24 cellular contexts compared by ENCODE assay signal in genomic region chr3:172161959-172162358, GRCh38.
"Had no signal": no experiment of that assay in that cellular context is flagged by ENCODE, and none has a peak within 500 bp of the region (broad histone marks: within the 10 kb centered on the region; RNA-seq: fewer than 3 reads in every experiment).

No MANE protein-coding gene starts in this region.

- H3K9me3 Mint-ChIP-seq: activated CD8-positive, alpha-beta T cell treated with anti-CD3 and anti-CD28 coated beads for 36 hours; activated T-cell treated with anti-CD3 and anti-CD28 coated beads, Interleukin-2, amount 50 U/mL, for 72 hours; activated T-helper 2 cell treated with anti-CD3 and anti-CD28 coated beads, Interferon-gamma antibody, Interleukin-2, Interleukin-4, amounts not matched to agents 10 μg/mL and 5 μg/mL and 100 μg/mL, durations not matched to agents 14 hours and 24 hours and 36 hours; T-helper 1 cell treated with Interleukin-12 subunit alpha and Interleukin-12 subunit beta and Interleukin-4 antibody, amounts not matched to agents 30 μg/mL and 1 μg/mL, for 36 hours had no signal

- H3K36me3 ChIP-seq: cardiac muscle cell had no signal

- H3K27me3 ChIP-seq: brain microvascular endothelial cell, cardiac muscle cell had no signal

- ATAC-seq: activated CD4-positive, CD25-positive, alpha-beta regulatory T cell treated with anti-CD3 and anti-CD28 coated beads, Interleukin-2, amount 50 U/mL, for 24 hours; activated CD8-positive, alpha-beta T cell treated with anti-CD3 and anti-CD28 coated beads for 36 hours; activated T-cell treated with anti-CD3 and anti-CD28 coated beads, Interleukin-2, amount 50 U/mL, for 72 hours; PC-3 had no signal

- H3K27me3 Mint-ChIP-seq: activated CD8-positive, alpha-beta T cell treated with anti-CD3 and anti-CD28 coated beads for 36 hours had no signal

- FAIRE-seq: RCC 7860 had no signal

- H3K27ac ChIP-seq: brain microvascular endothelial cell had no signal

- DNase-seq: activated CD4-positive, alpha-beta T cell treated with anti-CD3 and anti-CD28 coated beads for 4 hours; activated CD8-positive, alpha-beta memory T cell treated with anti-CD3 and anti-CD28 coated beads, Interleukin-2, amount 50 U/mL, for 4 hours; activated CD8-positive, alpha-beta T cell treated with anti-CD3 and anti-CD28 coated beads for 36 hours; activated gamma-delta T cell treated with Interleukin-2 at 50 U/mL for 16 hours; activated naive CD4-positive, alpha-beta T cell treated with anti-CD3 and anti-CD28 coated beads, Interleukin-2, amount 50 U/mL, for 16 hours; activated T-cell treated with anti-CD3 and anti-CD28 coated beads, Interleukin-2, amount 50 U/mL, for 72 hours; amniotic stem cell; brain microvascular endothelial cell; cerebellar nuclear complex; Karpas-422; MM.1S; NCI-H1105; NCI-H1436; NCI-H1694 treated with DMSO at 0.1 percent for 48 hours; NCI-H2029 treated with DMSO at 0.1 percent for 48 hours; NCI-H345; NCI-H510A; PC-3; SHP77 had no signal

- H3K4me3 Mint-ChIP-seq: activated CD8-positive, alpha-beta T cell treated with anti-CD3 and anti-CD28 coated beads for 36 hours; activated T-cell treated with anti-CD3 and anti-CD28 coated beads, Interleukin-2, amount 50 U/mL, for 72 hours; T-helper 1 cell treated with Interleukin-12 subunit alpha and Interleukin-12 subunit beta and Interleukin-4 antibody, amounts not matched to agents 30 μg/mL and 1 μg/mL, for 36 hours had no signal

- H3K27ac Mint-ChIP-seq: activated CD8-positive, alpha-beta T cell treated with anti-CD3 and anti-CD28 coated beads for 36 hours; activated T-cell treated with anti-CD3 and anti-CD28 coated beads, Interleukin-2, amount 50 U/mL, for 72 hours; activated T-helper 2 cell treated with anti-CD3 and anti-CD28 coated beads, Interferon-gamma antibody, Interleukin-2, Interleukin-4, amounts not matched to agents 10 μg/mL and 5 μg/mL and 100 μg/mL, durations not matched to agents 14 hours and 24 hours and 36 hours; T-helper 1 cell treated with Interleukin-12 subunit alpha and Interleukin-12 subunit beta and Interleukin-4 antibody, amounts not matched to agents 30 μg/mL and 1 μg/mL, for 36 hours had no signal

- H3K4me3 ChIP-seq: cardiac muscle cell had no signal
